In genomic region chr19:11485245-11485837, GRCh38 we compare ENCODE assay signal across 2 cellular contexts.
TF ChIP-seq lines count a peak whose summit lies in the region.

No MANE protein-coding gene starts in this region.

TF ChIP-seq in SK-N-SH, 30 proteins besides CTCF, POLR2A, EP300 and RAD21:
- TF ChIP-seq FOSL2 (IDR thresholded peaks at IDR 0.05; ENCODE audit: borderline replicate concordance, low read depth), result no peak
- TF ChIP-seq RCOR1 (IDR thresholded peaks at IDR 0.05; ENCODE audit: low read length), result no peak
- no peak for TF ChIP-seq FOXM1 (IDR thresholded peaks at IDR 0.05; ENCODE audit: low read depth)
- TF ChIP-seq MAX (IDR thresholded peaks at IDR 0.05; ENCODE audit: low read depth), result no peak
- no peak for TF ChIP-seq NFIC (IDR thresholded peaks at IDR 0.05; ENCODE audit: borderline replicate concordance)
- no peak for TF ChIP-seq POLR2AphosphoS5 (IDR thresholded peaks at IDR 0.05; ENCODE audit: low read depth, low read length)
- no peak for TF ChIP-seq MXI1 (IDR thresholded peaks at IDR 0.05; ENCODE audit: low read depth, low read length)
- no peak for TF ChIP-seq SIN3A (IDR thresholded peaks at IDR 0.05; ENCODE audit: borderline replicate concordance, low read depth, low read length)
- TF ChIP-seq TAF1 (IDR thresholded peaks at IDR 0.05; ENCODE audit: borderline replicate concordance, low read depth, low read length), result no peak
- no peak for TF ChIP-seq ELF1 (IDR thresholded peaks at IDR 0.05)
- TF ChIP-seq ZBTB33 (IDR thresholded peaks at IDR 0.05; ENCODE audit: borderline replicate concordance, low read depth), result no peak

TF ChIP-seq in SK-N-SH treated with all-trans-retinoic acid at 6 μM for 48 hours, 23 proteins besides CTCF, POLR2A, EP300 and RAD21:
- TF ChIP-seq ZFP30 (CRISPR knock-in tag; IDR thresholded peaks at IDR 0.05), result no peak
- no peak for TF ChIP-seq ISL1 (CRISPR knock-in tag; IDR thresholded peaks at IDR 0.05)
- no peak for TF ChIP-seq PPARA (CRISPR knock-in tag; IDR thresholded peaks at IDR 0.05; ENCODE audit: borderline replicate concordance)
TF ChIP-seq in SK-N-SH treated with all-trans-retinoic acid at 6 μM for 48 hours: peak in this region for 0.
